ENCODE assay signal across 8 cellular contexts in the genomic region with DNA sequence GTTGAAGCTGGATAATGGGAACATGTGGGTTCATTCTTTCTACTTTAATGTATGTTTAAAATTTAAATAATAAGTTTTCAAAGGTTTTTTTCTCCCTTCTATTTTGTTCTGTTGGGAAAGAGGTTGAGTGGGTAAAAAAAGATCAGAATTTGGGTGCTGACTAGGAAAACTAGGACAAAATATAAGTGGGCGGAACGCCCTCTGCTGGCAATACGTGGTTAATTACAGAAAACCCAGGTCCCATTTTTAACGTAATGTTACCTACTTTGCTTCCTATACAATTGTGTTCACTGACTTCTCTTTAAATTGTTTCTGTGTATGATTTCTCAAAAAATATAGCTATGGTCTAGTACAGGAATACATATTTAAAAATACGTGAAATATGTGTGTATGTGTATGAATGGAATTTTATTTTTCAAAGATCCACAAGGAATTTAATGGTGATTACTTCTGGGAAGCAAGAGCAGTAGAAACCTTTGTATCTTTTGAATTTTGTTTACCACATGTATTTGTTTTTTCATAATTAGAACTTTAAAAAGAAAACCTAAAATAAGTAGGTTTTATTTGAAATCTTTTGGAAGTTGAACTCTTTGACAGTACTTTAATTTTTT. TPM values are rescaled to one million over a fixed set of nuclear protein-coding genes. Genes with fewer than 3 reads are reported as not detected.
A peak's percentile ranks its signal among the peaks of the same experiment; 100 is the strongest.
DNase-seq lines count a peak whose midpoint lies in the region; ATAC-seq and TF ChIP-seq lines count a peak whose summit lies in the region.

No MANE protein-coding gene starts in this region.

- TF ChIP-seq POLR2A in lower leg skin (IDR thresholded peaks at IDR 0.05) = no peak

- intact Hi-C loops in activated CD4-positive, alpha-beta T cell treated with anti-CD3 and anti-CD28 coated beads for 36 hours (cut with DNase I, micrococcal nuclease) = loop anchor here (1.0 kb wide), 3 partner anchors 8 to 795 kb away; partner anchors contain the start of gene P4HA1 (in 2 of the 2)
- intact Hi-C loops in lower leg skin (cut with DNase I; ENCODE audit: low total_unique reads) = loop anchor here (10.0 kb wide), 1 partner anchor 84 kb away; no protein-coding TSS in a partner anchor

- H3K27me3 Mint-ChIP-seq in activated CD4-positive, alpha-beta T cell treated with anti-CD3 and anti-CD28 coated beads for 36 hours = no peaks in the 10 kb centered on the region
- no peaks in the 10 kb centered on the region for H3K27me3 Mint-ChIP-seq in chondrocyte (ENCODE audit: low read depth)

- DNase-seq in NCI-H82 (lab: John Stamatoyannopoulos, UW) (peak; percentile 45), NCI-H82 treated with DMSO at 0.1 percent for 48 hours (lab: John Stamatoyannopoulos, UW; ENCODE audit: unreplicated experiment) (no peak), NCI-H128 (lab: John Stamatoyannopoulos, UW; ENCODE audit: unreplicated experiment) (peak; percentile 11), chondrocyte (ENCODE audit: low spot score) (no peak), lower leg skin (ENCODE audit: low spot score in 2 of 2) (peak; percentile 46 to 88)
- DNase-seq in activated CD4-positive, alpha-beta T cell treated with anti-CD3 and anti-CD28 coated beads for 36 hours = peak; percentile 74
- DNase-seq in stimulated activated CD8-positive, alpha-beta memory T cell treated with anti-CD3 and anti-CD28 coated beads, Interleukin-15, amount 100 ng/mL, for 1 hour (ENCODE audit: low read depth) = peak; percentile 35

- CTCF ChIA-PET in activated CD4-positive, alpha-beta T cell treated with anti-CD3 and anti-CD28 coated beads for 36 hours (lab: Charles Lee) = interaction anchor here (0.6 to 2.7 kb wide), 20 partner anchors 9 to 550 kb away, joined by 3 to 21 read pairs (median 4); partner anchors contain the start of genes ECD, FAM149B1, NUDT13 and P4HA1

- H3K4me3 ChIP-seq in lower leg skin (ENCODE audit: low read depth, poor library complexity, severe bottlenecking) = no peak overlapping the region

- H3K36me3 Mint-ChIP-seq in activated CD4-positive, alpha-beta T cell treated with anti-CD3 and anti-CD28 coated beads for 36 hours (ENCODE audit: low read depth) = peaks cover 38% of the 10 kb centered on the region
- peaks cover 20% of the 10 kb centered on the region for H3K36me3 Mint-ChIP-seq in chondrocyte (ENCODE audit: low read depth)

- no peak overlapping the region for H3K4me3 Mint-ChIP-seq in activated CD4-positive, alpha-beta T cell treated with anti-CD3 and anti-CD28 coated beads for 36 hours
- no peak overlapping the region for H3K4me3 Mint-ChIP-seq in chondrocyte (ENCODE audit: unreplicated experiment)

- H3K27ac Mint-ChIP-seq in activated CD4-positive, alpha-beta T cell treated with anti-CD3 and anti-CD28 coated beads for 36 hours = no peak overlapping the region
- peak overlapping the region; percentile 66 for H3K27ac Mint-ChIP-seq in chondrocyte (ENCODE audit: unreplicated experiment)

- TF ChIP-seq CTCF in chondrocyte (IDR thresholded peaks at IDR 0.05) (peak; percentile 97), lower leg skin (IDR thresholded peaks at IDR 0.05) (no peak)

- 5 to 6% methylated on average over 5 of the region's 5 CpGs for whole genome bisulfite sequencing in lower leg skin, 2 donors

- peaks cover 36% of the 10 kb centered on the region for H3K4me1 Mint-ChIP-seq in activated CD4-positive, alpha-beta T cell treated with anti-CD3 and anti-CD28 coated beads for 36 hours
- H3K4me1 Mint-ChIP-seq in chondrocyte (ENCODE audit: low read depth) = peaks cover 26% of the 10 kb centered on the region

- POLR2A ChIA-PET in activated CD4-positive, alpha-beta T cell treated with anti-CD3 and anti-CD28 coated beads for 36 hours (lab: Charles Lee) = no interaction called here

- no peak for ATAC-seq in activated CD4-positive, alpha-beta T cell treated with anti-CD3 and anti-CD28 coated beads for 36 hours
- ATAC-seq in GM19395 (IDR thresholded peaks at IDR 0.05; ENCODE audit: unreplicated experiment) = no peak

- no peaks in the 10 kb centered on the region for H3K9me3 Mint-ChIP-seq in activated CD4-positive, alpha-beta T cell treated with anti-CD3 and anti-CD28 coated beads for 36 hours (ENCODE audit: low read depth)
- peaks cover 7% of the 10 kb centered on the region for H3K9me3 Mint-ChIP-seq in chondrocyte (ENCODE audit: low read depth)

RNA-seq across cellular contexts. Expression of gene ECD, which starts 8.7 kb away (rescaled TPM):
- 10 to 100 TPM; 41.0 to 50.7 TPM for total RNA-seq in activated CD4-positive, alpha-beta T cell treated with anti-CD3 and anti-CD28 coated beads for 36 hours
- total RNA-seq in chondrocyte (25.4 to 30.2 TPM (median 26.6 TPM) in 3 replicates), lower leg skin (10 to 100 TPM; 29.8 to 35.4 (median 31.3) TPM)

RNA-seq across cellular contexts. Expression of gene FAM149B1, which starts 8.8 kb away (rescaled TPM):
- 10 to 100 TPM; 16.0 to 18.6 TPM for total RNA-seq in activated CD4-positive, alpha-beta T cell treated with anti-CD3 and anti-CD28 coated beads for 36 hours
- total RNA-seq in chondrocyte (19.4 to 23.7 TPM (median 20.8 TPM) in 3 replicates), lower leg skin (10 to 100 TPM; 12.4 to 21.7 (median 16.3) TPM)

RNA-seq across cellular contexts. Expression of gene NUDT13, which starts 48.9 kb away (rescaled TPM):
- 1 to 10 TPM; 1.6 to 2.2 TPM for total RNA-seq in activated CD4-positive, alpha-beta T cell treated with anti-CD3 and anti-CD28 coated beads for 36 hours
- total RNA-seq in chondrocyte (1.7 to 2.2 TPM (median 2.0 TPM) in 3 replicates), lower leg skin (1 to 10 TPM; 1.3 to 3.6 (median 2.9) TPM)

Comparison
In these comparisons a context has a peak if more than half of its experiments do, and no peak if none do; other contexts are left out.
1. DNase-seq: peak in NCI-H82 (single experiment), NCI-H128 (single experiment), activated CD4-positive, alpha-beta T cell treated with anti-CD3 and anti-CD28 coated beads for 36 hours (single experiment), lower leg skin (2 of 2) and stimulated activated CD8-positive, alpha-beta memory T cell treated with anti-CD3 and anti-CD28 coated beads, Interleukin-15, amount 100 ng/mL, for 1 hour (single experiment); none in NCI-H82 treated with DMSO at 0.1 percent for 48 hours (single experiment) and chondrocyte (single experiment).